Comparison of ENCODE assay signal across 19 cellular contexts in genomic region chr10:28505359-28505959, GRCh38. TPM values are rescaled to one million over a fixed set of nuclear protein-coding genes. Genes with fewer than 3 reads are reported as not detected.
DNase-seq lines count a peak whose midpoint lies in the region; TF ChIP-seq lines count a peak whose summit lies in the region.
"Had no signal": no experiment of that assay in that cellular context is flagged by ENCODE, and none has a peak within 500 bp of the region (broad histone marks: within the 10 kb centered on the region; RNA-seq: fewer than 3 reads in every experiment).

No MANE protein-coding gene starts in this region.

- TF ChIP-seq CTCF in HL-60 (IDR thresholded peaks at IDR 0.05; ENCODE audit: insufficient read depth, low read length): no peak

- H3K4me3 ChIP-seq in HL-60 (replicated peaks; ENCODE audit: insufficient read depth, low read length) (no peak overlapping the region), HAP-1 (no peak overlapping the region)

- no peaks in the 10 kb centered on the region for H3K9me3 ChIP-seq in HAP-1

- H3K27ac ChIP-seq in HL-60 (replicated peaks): peak overlapping the region; percentile 77
- H3K27ac ChIP-seq: 22Rv1 had no signal

- no peaks in the 10 kb centered on the region for H3K4me1 ChIP-seq in HAP-1

- H3K36me3 ChIP-seq in HAP-1 (replicated peaks): no peaks in the 10 kb centered on the region

- H3K27me3 ChIP-seq in HL-60 (ENCODE audit: insufficient read depth, poor library complexity, severe bottlenecking) (no peaks in the 10 kb centered on the region), HAP-1 (ENCODE audit: low read depth) (no peaks in the 10 kb centered on the region)

- in situ Hi-C loops in HAP-1 (cut with MboI; ENCODE audit: low sequenced_read_pairs): no loop called here

- peak; percentile 16 for DNase-seq in DMS 273 (lab: John Stamatoyannopoulos, UW; ENCODE audit: unreplicated experiment)
- no peak for DNase-seq in DMS 273 treated with DMSO at 0.1 percent for 48 hours (lab: John Stamatoyannopoulos, UW)
- peak; percentile 83 for DNase-seq in HL-60 (ENCODE audit: low read depth in 1 of 2, low spot score in 1 of 2)
- peak; percentile 56 for DNase-seq in NOMO-1 treated with DMSO at 0.1 percent for 48 hours (lab: John Stamatoyannopoulos, UW; ENCODE audit: unreplicated experiment)
- peak; percentile 53 for DNase-seq in cerebellum (ENCODE audit: low spot score)
- no peak for DNase-seq in HAP-1 (ENCODE audit: low spot score in 2 of 2)
- DNase-seq in NCI-H2029 (lab: John Stamatoyannopoulos, UW): no peak
- no peak for DNase-seq in Ammon's horn (ENCODE audit: low spot score)
- DNase-seq: IMR-90, Karpas-422, NCI-H1092, NCI-H146, NCI-H2081 treated with DMSO at 0.1 percent for 48 hours, NCI-H2227 treated with DMSO at 0.1 percent for 48 hours, NCI-H524, OCI-M1, SHP77 treated with DMSO at 0.1 percent for 48 hours, T-cell had no signal

RNA-seq across cellular contexts. Expression of gene WAC, which starts 27.5 kb away (rescaled TPM):
- 130 TPM for total RNA-seq in cerebellum

Comparison
In these comparisons a context has a peak if more than half of its experiments do, and no peak if none do; other contexts are left out.
1. DNase-seq: peak in DMS 273 (single experiment), HL-60 (2 of 2), NOMO-1 treated with DMSO at 0.1 percent for 48 hours (single experiment) and cerebellum (single experiment); none in DMS 273 treated with DMSO at 0.1 percent for 48 hours (single experiment), HAP-1 (0 of 2), NCI-H2029 (single experiment) and Ammon's horn (single experiment).